12 cellular contexts compared by ENCODE assay signal in the genomic region with DNA sequence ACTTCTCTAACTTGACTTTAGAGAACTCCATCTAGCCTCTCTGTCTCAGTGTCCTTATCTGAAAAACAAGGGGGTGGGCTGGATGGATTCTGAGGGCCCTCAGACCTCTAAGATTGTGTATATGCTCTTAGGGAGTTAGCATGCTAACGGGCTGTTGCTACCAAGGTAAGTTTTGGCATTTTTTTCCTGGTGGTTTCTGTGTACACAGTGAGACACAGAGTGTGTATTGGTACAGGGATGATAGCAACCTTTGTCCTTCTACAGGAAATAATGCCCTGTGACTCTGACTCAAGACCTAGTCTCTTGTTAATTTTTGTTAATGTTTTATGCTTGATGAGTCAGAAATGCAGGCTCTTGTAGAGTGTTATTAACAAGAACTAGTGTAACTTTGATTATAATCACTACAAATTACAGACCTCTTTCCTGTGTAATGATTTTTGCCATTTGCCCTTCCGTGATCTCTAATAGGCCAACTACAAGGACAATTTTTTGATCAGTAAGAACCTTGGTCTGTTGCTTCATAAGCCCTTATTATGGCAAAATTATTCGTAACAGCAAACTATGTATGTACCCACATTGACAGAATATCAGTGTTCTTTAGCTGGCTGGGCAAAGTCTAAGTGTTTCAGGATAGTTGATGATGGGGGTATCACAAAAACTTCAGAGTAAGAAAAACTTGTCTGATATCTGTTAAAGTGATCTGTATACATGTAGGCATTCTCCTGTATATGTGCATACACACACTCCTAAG.
A peak's percentile ranks its signal among the peaks of the same experiment; 100 is the strongest.
DNase-seq lines count a peak whose midpoint lies in the region; TF ChIP-seq lines count a peak whose summit lies in the region.
"Had no signal": no experiment of that assay in that cellular context is flagged by ENCODE, and none has a peak within 500 bp of the region (broad histone marks: within the 10 kb centered on the region; RNA-seq: fewer than 3 reads in every experiment).

No MANE protein-coding gene starts in this region.

- no peak overlapping the region for H3K4me3 Mint-ChIP-seq in MCF 10A (ENCODE audit: unreplicated experiment)
- H3K4me3 Mint-ChIP-seq: activated naive CD8-positive, alpha-beta T cell had no signal

- BruUV-seq in MCF 10A (replicated peaks; lab: Mats Ljungman, UMichigan) = no TSS peak

- H3K4me3 ChIP-seq in breast epithelium (no peak overlapping the region), fibroblast of mammary gland (ENCODE audit: control insufficient read depth, low read depth, low read length) (no peak overlapping the region), vagina (no peak overlapping the region)
- H3K4me3 ChIP-seq: BLaER1 had no signal

- H3K4me1 ChIP-seq in breast epithelium (peaks cover 4% of the 10 kb centered on the region in 2 donors), vagina (peaks cover 56% of the 10 kb centered on the region)

- no peaks in the 10 kb centered on the region for H3K27me3 Mint-ChIP-seq in MCF 10A (ENCODE audit: insufficient read depth, unreplicated experiment)
- H3K27me3 Mint-ChIP-seq: activated naive CD8-positive, alpha-beta T cell had no signal

- H3K36me3 ChIP-seq in breast epithelium (no peaks in the 10 kb centered on the region), vagina (no peaks in the 10 kb centered on the region)
- H3K36me3 ChIP-seq: BLaER1 had no signal

- POLR2A ChIA-PET in MCF 10A (lab: Yijun Ruan, JAX) = interaction anchor here (1.1 to 8.0 kb wide), 2 partner anchors 13 to 16 kb away, joined by 3 to 109 read pairs; no protein-coding TSS in a partner anchor

- H3K27ac ChIP-seq in breast epithelium (peak overlapping the region; percentile 70 to 73), vagina (peak overlapping the region; percentile 48)
- H3K27ac ChIP-seq: BLaER1 had no signal

- H3K9me3 Mint-ChIP-seq in MCF 10A (ENCODE audit: unreplicated experiment) = no peaks in the 10 kb centered on the region

- TF ChIP-seq POLR2A in breast epithelium (IDR thresholded peaks at IDR 0.05) = no peak
- TF ChIP-seq POLR2A in vagina (IDR thresholded peaks at IDR 0.05) = no peak

- DNase-seq in breast epithelium (ENCODE audit: low spot score in 2 of 2) (no peak), MCF 10A (ENCODE audit: unreplicated experiment) (no peak), HT1080 (ENCODE audit: low read depth) (peak; percentile 87), fibroblast of mammary gland (ENCODE audit: low read depth) (peak; percentile 56), vagina (ENCODE audit: extremely low spot score in 2 of 2) (no peak), SHP77 treated with DMSO at 0.1 percent for 48 hours (lab: John Stamatoyannopoulos, UW) (no peak), G401 (ENCODE audit: low spot score) (no peak), GOT3 (lab: John Stamatoyannopoulos, UW) (no peak)
- DNase-seq: left cardiac atrium, RPMI8226 had no signal

- CTCF ChIA-PET in MCF 10A (lab: Yijun Ruan, JAX) = interaction anchor here (0.5 to 1.1 kb wide), 2 partner anchors 88 to 149 kb away, joined by 3 to 4 read pairs; no protein-coding TSS in a partner anchor

- intact Hi-C loops in breast epithelium (cut with DNase I; ENCODE audit: low total_unique reads) = no loop called here
- intact Hi-C loops in MCF 10A (cut with micrococcal nuclease) = no loop called here
- intact Hi-C loops in vagina (cut with DNase I) = no loop called here

- H3K36me3 Mint-ChIP-seq in MCF 10A (ENCODE audit: insufficient read depth, unreplicated experiment) = no peaks in the 10 kb centered on the region

- no peak overlapping the region for H3K27ac Mint-ChIP-seq in MCF 10A (ENCODE audit: low read depth, unreplicated experiment)
- H3K27ac Mint-ChIP-seq: activated naive CD8-positive, alpha-beta T cell had no signal

- no peak for TF ChIP-seq CTCF in breast epithelium (IDR thresholded peaks at IDR 0.05)
- no peak for TF ChIP-seq CTCF in MCF 10A (IDR thresholded peaks at IDR 0.05; ENCODE audit: unreplicated experiment)
- TF ChIP-seq CTCF in fibroblast of mammary gland (conservative IDR thresholded peaks at IDR 0.05; ENCODE audit: control insufficient read depth, insufficient read depth, low read depth, low read length) = no peak
- TF ChIP-seq CTCF in vagina (IDR thresholded peaks at IDR 0.05) = no peak

- H3K27me3 ChIP-seq in breast epithelium (no peaks in the 10 kb centered on the region), vagina (no peaks in the 10 kb centered on the region)
- H3K27me3 ChIP-seq: BLaER1 had no signal

- in situ Hi-C loops in G401 (cut with HindIII; ENCODE audit: low sequenced_read_pairs) = no loop called here

- no peaks in the 10 kb centered on the region for H3K9me3 ChIP-seq in breast epithelium
- no peaks in the 10 kb centered on the region for H3K9me3 ChIP-seq in vagina

- H3K4me1 Mint-ChIP-seq in MCF 10A (ENCODE audit: insufficient read depth, unreplicated experiment) = peaks cover 22% of the 10 kb centered on the region

Comparison
In these comparisons a context has a peak if more than half of its experiments do, and no peak if none do; other contexts are left out.
1. DNase-seq: peak in HT1080 (single experiment) and fibroblast of mammary gland (single experiment); none in breast epithelium (0 of 2), MCF 10A (single experiment), vagina (0 of 2), SHP77 treated with DMSO at 0.1 percent for 48 hours (single experiment), G401 (single experiment) and GOT3 (single experiment).